Comparison of ENCODE assay signal across 29 cellular contexts in the genomic region with DNA sequence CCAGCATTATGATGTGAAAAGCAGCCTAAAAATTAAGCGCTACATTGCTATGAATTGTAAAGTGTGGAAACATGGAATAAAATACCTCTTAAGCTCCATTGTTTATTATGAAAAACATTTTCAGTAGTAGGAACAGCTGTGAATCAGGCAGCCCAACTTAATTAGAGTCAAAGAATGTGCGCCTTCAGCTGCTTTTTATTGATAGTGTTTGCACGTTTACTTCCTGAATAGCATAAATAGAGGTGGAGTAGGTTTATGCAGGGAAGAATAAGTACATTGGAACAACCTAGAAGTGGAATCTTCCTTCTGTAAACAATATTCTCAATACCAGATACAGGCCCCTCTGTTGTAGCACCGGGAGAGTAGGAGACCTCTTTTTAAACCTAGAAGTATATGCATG.
"Had no signal": no experiment of that assay in that cellular context is flagged by ENCODE, and none has a peak within 500 bp of the region (broad histone marks: within the 10 kb centered on the region; RNA-seq: fewer than 3 reads in every experiment).

No MANE protein-coding gene starts in this region.

- H3K27ac Mint-ChIP-seq: activated CD4-positive, alpha-beta T cell treated with anti-CD3 and anti-CD28 coated beads for 36 hours; activated CD8-positive, alpha-beta memory T cell treated with anti-CD3 and anti-CD28 coated beads, Interleukin-2, amount 10 ng/mL, durations not matched to agents 7 days and 5 days; activated CD8-positive, alpha-beta T cell treated with anti-CD3 and anti-CD28 coated beads, Interleukin-2, amount 10 ng/mL, durations not matched to agents 7 days and 5 days; activated naive CD4-positive, alpha-beta T cell treated with anti-CD3 and anti-CD28 coated beads for 36 hours; activated naive CD8-positive, alpha-beta T cell treated with anti-CD3 and anti-CD28 coated beads, Interleukin-2, amount 10 ng/mL, durations not matched to agents 7 days and 5 days; activated T-helper 1 cell treated with anti-CD3 and anti-CD28 coated beads, Interleukin-12 subunit alpha, Interleukin-12 subunit beta, Interleukin-2, Interleukin-4 antibody, amounts not matched to agents 30 ng/mL and 10 ng/mL and 1 ng/mL, durations not matched to agents 14 hours and 24 hours and 36 hours; T-helper 2 cell treated with Interferon-gamma antibody and Interleukin-4, amounts not matched to agents 5 μg/mL and 100 μg/mL, for 36 hours; type B pancreatic cell had no signal

- H3K36me3 ChIP-seq: ascending aorta, cardiac muscle cell, heart left ventricle, left lung, lower lobe of right lung, pancreas, prostate gland, thoracic aorta, uterus had no signal

- H3K36me3 Mint-ChIP-seq: brain, type B pancreatic cell had no signal

- H3K9me3 Mint-ChIP-seq: activated naive CD4-positive, alpha-beta T cell treated with anti-CD3 and anti-CD28 coated beads for 36 hours; activated naive CD8-positive, alpha-beta T cell treated with anti-CD3 and anti-CD28 coated beads, Interleukin-2, amount 10 ng/mL, durations not matched to agents 7 days and 5 days; activated T-helper 1 cell treated with anti-CD3 and anti-CD28 coated beads, Interleukin-12 subunit alpha, Interleukin-12 subunit beta, Interleukin-2, Interleukin-4 antibody, amounts not matched to agents 30 ng/mL and 10 ng/mL and 1 ng/mL, durations not matched to agents 14 hours and 24 hours and 36 hours; brain; T-helper 2 cell treated with Interferon-gamma antibody and Interleukin-4, amounts not matched to agents 5 μg/mL and 100 μg/mL, for 36 hours; type B pancreatic cell had no signal

- H3K27me3 Mint-ChIP-seq: activated CD4-positive, alpha-beta T cell treated with anti-CD3 and anti-CD28 coated beads for 36 hours; activated CD8-positive, alpha-beta memory T cell treated with anti-CD3 and anti-CD28 coated beads, Interleukin-2, amount 10 ng/mL, durations not matched to agents 7 days and 5 days; activated naive CD8-positive, alpha-beta T cell treated with anti-CD3 and anti-CD28 coated beads, Interleukin-2, amount 10 ng/mL, durations not matched to agents 7 days and 5 days; type B pancreatic cell had no signal

- DNase-seq: activated CD4-positive, CD25-positive, alpha-beta regulatory T cell; activated CD8-positive, alpha-beta memory T cell treated with anti-CD3 and anti-CD28 coated beads, Interleukin-2, amount 10 ng/mL, durations not matched to agents 7 days and 5 days; activated CD8-positive, alpha-beta T cell treated with anti-CD3 and anti-CD28 coated beads, Interleukin-2, amount 10 ng/mL, durations not matched to agents 7 days and 5 days; activated effector memory CD4-positive, alpha-beta T cell treated with anti-CD3 and anti-CD28 coated beads, Interleukin-2, amount 50 U/mL, for 16 hours; activated naive CD4-positive, alpha-beta T cell treated with anti-CD3 and anti-CD28 coated beads for 36 hours; activated naive CD8-positive, alpha-beta T cell treated with anti-CD3 and anti-CD28 coated beads, Interleukin-2, amount 10 ng/mL, durations not matched to agents 7 days and 5 days; cortex of kidney; heart left ventricle; hypothalamus; kidney glomerular epithelial cell; left lung; lower lobe of right lung; mesenchymal stem cell; pancreas; stimulated activated CD4-positive, alpha-beta T cell treated with anti-CD3 and anti-CD28 coated beads, Interleukin-15, amount 100 ng/mL, for 24 hours; stimulated activated CD4-positive, alpha-beta T cell treated with anti-CD3 and anti-CD28 coated beads, Interleukin-2, amount 100 ng/mL, for 24 hours; stimulated activated naive CD8-positive, alpha-beta T cell treated with anti-CD3 and anti-CD28 coated beads, Interleukin-15, Interleukin-2, amounts not matched to agents 100 U/mL and 50 U/mL, for 24 hours; T-helper 1 cell; uterus had no signal

- H3K4me3 ChIP-seq: ascending aorta, cardiac muscle cell, heart left ventricle, left lung, lower lobe of right lung, pancreas, prostate gland, thoracic aorta, uterus had no signal

- H3K4me3 Mint-ChIP-seq: activated CD4-positive, alpha-beta T cell treated with anti-CD3 and anti-CD28 coated beads for 36 hours; activated CD8-positive, alpha-beta memory T cell treated with anti-CD3 and anti-CD28 coated beads, Interleukin-2, amount 10 ng/mL, durations not matched to agents 7 days and 5 days; activated CD8-positive, alpha-beta T cell treated with anti-CD3 and anti-CD28 coated beads, Interleukin-2, amount 10 ng/mL, durations not matched to agents 7 days and 5 days; activated naive CD4-positive, alpha-beta T cell treated with anti-CD3 and anti-CD28 coated beads for 36 hours; activated naive CD8-positive, alpha-beta T cell treated with anti-CD3 and anti-CD28 coated beads, Interleukin-2, amount 10 ng/mL, durations not matched to agents 7 days and 5 days; activated T-helper 1 cell treated with anti-CD3 and anti-CD28 coated beads, Interleukin-12 subunit alpha, Interleukin-12 subunit beta, Interleukin-2, Interleukin-4 antibody, amounts not matched to agents 30 ng/mL and 10 ng/mL and 1 ng/mL, durations not matched to agents 14 hours and 24 hours and 36 hours; brain; T-helper 2 cell treated with Interferon-gamma antibody and Interleukin-4, amounts not matched to agents 5 μg/mL and 100 μg/mL, for 36 hours; type B pancreatic cell had no signal

- H3K4me1 ChIP-seq: ascending aorta, lower lobe of right lung, prostate gland, uterus had no signal

- H3K9me3 ChIP-seq: ascending aorta, heart left ventricle, left lung, lower lobe of right lung, pancreas, prostate gland, thoracic aorta, uterus had no signal

- FAIRE-seq: endothelial cell of umbilical vein, pancreas had no signal

- H3K27ac ChIP-seq: ascending aorta, cardiac muscle cell, heart left ventricle, left lung, lower lobe of right lung, pancreas, prostate gland, thoracic aorta, uterus had no signal

- H3K27me3 ChIP-seq: ascending aorta, cardiac muscle cell, heart left ventricle, left lung, pancreas, uterus had no signal

- ATAC-seq: activated CD8-positive, alpha-beta memory T cell treated with anti-CD3 and anti-CD28 coated beads, Interleukin-2, amount 10 ng/mL, durations not matched to agents 7 days and 5 days; activated CD8-positive, alpha-beta T cell treated with anti-CD3 and anti-CD28 coated beads, Interleukin-2, amount 10 ng/mL, durations not matched to agents 7 days and 5 days; heart left ventricle; left lung; lower lobe of right lung; stimulated activated naive CD8-positive, alpha-beta T cell treated with anti-CD3 and anti-CD28 coated beads, Interleukin-15, Interleukin-2, amounts not matched to agents 100 U/mL and 50 U/mL, for 24 hours had no signal
